14 cellular contexts compared by ENCODE assay signal in the genomic region with DNA sequence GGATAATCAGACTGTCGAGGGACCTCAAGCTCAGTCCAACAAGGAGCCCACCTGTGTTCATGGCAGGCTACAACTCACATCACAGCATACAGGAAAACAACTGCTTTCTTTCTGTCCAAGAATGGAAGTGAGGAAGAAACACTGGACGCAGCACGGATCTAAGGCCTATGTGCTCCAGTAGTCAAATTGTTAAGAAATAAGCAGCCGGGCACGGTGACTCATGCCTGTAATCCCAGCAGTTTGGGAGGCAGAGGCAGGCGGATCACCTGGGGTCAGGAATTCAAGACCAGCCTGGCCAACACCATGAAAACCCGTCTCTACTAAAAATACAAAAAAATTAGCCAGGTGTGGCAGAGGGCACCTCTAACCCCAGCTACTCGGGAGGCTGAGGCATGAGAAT.
DNase-seq lines count a peak whose midpoint lies in the region; ATAC-seq and TF ChIP-seq lines count a peak whose summit lies in the region.
"Had no signal": no experiment of that assay in that cellular context is flagged by ENCODE, and none has a peak within 500 bp of the region (broad histone marks: within the 10 kb centered on the region; RNA-seq: fewer than 3 reads in every experiment).

No MANE protein-coding gene starts in this region.

- no peaks in the 10 kb centered on the region for H3K36me3 ChIP-seq in GM23248 (ENCODE audit: low read depth)
- no peaks in the 10 kb centered on the region for H3K36me3 ChIP-seq in SJSA1
- no peaks in the 10 kb centered on the region for H3K36me3 ChIP-seq in fibroblast of lung (ENCODE audit: control insufficient read depth, insufficient read depth, low read length)
- no peaks in the 10 kb centered on the region for H3K36me3 ChIP-seq in osteoblast (ENCODE audit: insufficient read depth, low read length)

- H3K4me1 Mint-ChIP-seq in natural killer cell treated with Interleukin-12 subunit alpha and Interleukin-12 subunit beta and Interleukin-15 and Interleukin-18, amount 100 ng/mL, for 72 hours (ENCODE audit: low read depth in 2 of 2): peaks cover 0 to 7% of the 10 kb centered on the region in 2 donors
- H3K4me1 Mint-ChIP-seq: IgD-negative memory B cell; stimulated activated memory B cell treated with anti-CD40 and anti-IgM and Interleukin-4, amounts not matched to agents 10 μg/mL and 1 μg/mL and 100 μg/mL, for 72 hours had no signal

- peak; percentile 62 for DNase-seq in GM23248
- DNase-seq in SJSA1 (ENCODE audit: low read depth in 1 of 2, low spot score in 2 of 2): peak; percentile 26 to 50
- peak; percentile 64 to 76 for DNase-seq in fibroblast of lung (ENCODE audit: low read depth in 2 of 2)
- DNase-seq in osteoblast (ENCODE audit: insufficient read length, low spot score, missing footprints): no peak
- DNase-seq in NCI-H1048 (lab: John Stamatoyannopoulos, UW): no peak
- no peak for DNase-seq in natural killer cell treated with Interleukin-12 subunit alpha and Interleukin-12 subunit beta and Interleukin-15 and Interleukin-18, amount 100 ng/mL, for 72 hours (ENCODE audit: low spot score)
- DNase-seq: effector memory CD4-positive, alpha-beta T cell; natural killer cell had no signal

- H3K4me3 Mint-ChIP-seq in natural killer cell treated with Interleukin-12 subunit alpha and Interleukin-12 subunit beta and Interleukin-15 and Interleukin-18, amount 100 ng/mL, for 72 hours: no peak overlapping the region
- H3K4me3 Mint-ChIP-seq: IgD-negative memory B cell; natural killer cell; stimulated activated memory B cell treated with anti-CD40 and anti-IgM and Interleukin-4, amounts not matched to agents 10 μg/mL and 1 μg/mL and 100 μg/mL, for 72 hours; T-helper 2 cell treated with Interferon-gamma antibody and Interleukin-4, amounts not matched to agents 5 μg/mL and 100 μg/mL, for 36 hours had no signal

- H3K4me1 ChIP-seq in GM23248 (ENCODE audit: insufficient read depth) (peaks cover 32% of the 10 kb centered on the region), SJSA1 (replicated peaks) (peaks cover 23% of the 10 kb centered on the region), fibroblast of lung (ENCODE audit: control insufficient read depth, extremely low read depth, insufficient read depth, low read length) (peaks cover 2% of the 10 kb centered on the region), osteoblast (ENCODE audit: insufficient read depth, low read length) (peaks cover 3% of the 10 kb centered on the region)

- WGBS in GM23248 (ENCODE audit: low coverage in 1 of 2, low lambda C conversion rate in 2 of 2, missing lambda C conversion rate in 2 of 2), 2 experiments: 51 to 62% methylated on average over 8 of the region's 8 CpGs

- TF ChIP-seq CTCF in fibroblast of lung (conservative IDR thresholded peaks at IDR 0.05 in 1 of 2, IDR thresholded peaks at IDR 0.05 in 1 of 2; ENCODE audit: low read depth in 1 of 2, low read length in 2 of 2) (no peak), osteoblast (IDR thresholded peaks at IDR 0.05; ENCODE audit: extremely low read depth, low read depth, low read length) (no peak)

- peak overlapping the region; percentile 20 for H3K4me2 ChIP-seq in GM23248 (ENCODE audit: unreplicated experiment)
- H3K4me2 ChIP-seq in fibroblast of lung (ENCODE audit: extremely low read depth, insufficient read depth, low read length): no peak overlapping the region
- peak overlapping the region; percentile 56 for H3K4me2 ChIP-seq in osteoblast (ENCODE audit: insufficient read depth, low read length)

- ATAC-seq in HG03439 (IDR thresholded peaks at IDR 0.05; ENCODE audit: unreplicated experiment) (no peak), GM18520 (IDR thresholded peaks at IDR 0.05; ENCODE audit: unreplicated experiment) (no peak)
- ATAC-seq in natural killer cell treated with Interleukin-12 subunit alpha and Interleukin-12 subunit beta and Interleukin-15 and Interleukin-18, amount 100 ng/mL, for 72 hours: no peak
- ATAC-seq: natural killer cell; stimulated activated memory B cell treated with anti-CD40 and anti-IgM and Interleukin-4, amounts not matched to agents 10 μg/mL and 1 μg/mL and 100 μg/mL, for 72 hours had no signal

- peaks cover 5% of the 10 kb centered on the region for H3K36me3 Mint-ChIP-seq in natural killer cell treated with Interleukin-12 subunit alpha and Interleukin-12 subunit beta and Interleukin-15 and Interleukin-18, amount 100 ng/mL, for 72 hours
- H3K36me3 Mint-ChIP-seq: natural killer cell; stimulated activated memory B cell treated with anti-CD40 and anti-IgM and Interleukin-4, amounts not matched to agents 10 μg/mL and 1 μg/mL and 100 μg/mL, for 72 hours had no signal

- H4K20me1 ChIP-seq in GM23248 (ENCODE audit: insufficient read depth) (no peaks in the 10 kb centered on the region), fibroblast of lung (ENCODE audit: control insufficient read depth, extremely low read depth, insufficient read depth, low read length) (no peaks in the 10 kb centered on the region), osteoblast (ENCODE audit: insufficient read depth, low read length) (no peaks in the 10 kb centered on the region)

- no peak overlapping the region for H3K9ac ChIP-seq in GM23248
- H3K9ac ChIP-seq in fibroblast of lung (ENCODE audit: insufficient read depth, low read length): no peak overlapping the region

- no peaks in the 10 kb centered on the region for H3K27me3 ChIP-seq in GM23248 (replicated peaks; ENCODE audit: insufficient read depth)
- H3K27me3 ChIP-seq in SJSA1 (replicated peaks): no peaks in the 10 kb centered on the region
- H3K27me3 ChIP-seq in fibroblast of lung (ENCODE audit: control insufficient read depth, insufficient read depth, low read length): no peaks in the 10 kb centered on the region
- H3K27me3 ChIP-seq in osteoblast (ENCODE audit: insufficient read depth, low read length): no peaks in the 10 kb centered on the region

- H3K9me3 ChIP-seq in GM23248 (ENCODE audit: low read depth) (no peaks in the 10 kb centered on the region), SJSA1 (replicated peaks) (no peaks in the 10 kb centered on the region), fibroblast of lung (ENCODE audit: control insufficient read depth, insufficient read depth, low read depth, low read length) (no peaks in the 10 kb centered on the region), osteoblast (ENCODE audit: low read depth, low read length) (no peaks in the 10 kb centered on the region)

- H3K4me3 ChIP-seq in GM23248: 0 out of 2 replicates have a peak overlapping the region, but pooled peaks have one; percentile 26
- no peak overlapping the region for H3K4me3 ChIP-seq in SJSA1
- no peak overlapping the region for H3K4me3 ChIP-seq in fibroblast of lung (replicated peaks in 1 of 4; ENCODE audit: control extremely low read depth in 1 of 4, insufficient read depth in 1 of 4, low read depth in 3 of 4, low read length in 4 of 4)
- H3K4me3 ChIP-seq in osteoblast (ENCODE audit: insufficient read depth, low read length): no peak overlapping the region

- H3K9me3 Mint-ChIP-seq in natural killer cell treated with Interleukin-12 subunit alpha and Interleukin-12 subunit beta and Interleukin-15 and Interleukin-18, amount 100 ng/mL, for 72 hours: no peaks in the 10 kb centered on the region
- H3K9me3 Mint-ChIP-seq: natural killer cell; T-helper 2 cell treated with Interferon-gamma antibody and Interleukin-4, amounts not matched to agents 5 μg/mL and 100 μg/mL, for 36 hours had no signal

- no peak overlapping the region for H3K27ac Mint-ChIP-seq in natural killer cell treated with Interleukin-12 subunit alpha and Interleukin-12 subunit beta and Interleukin-15 and Interleukin-18, amount 100 ng/mL, for 72 hours
- H3K27ac Mint-ChIP-seq: IgD-negative memory B cell; natural killer cell; stimulated activated memory B cell treated with anti-CD40 and anti-IgM and Interleukin-4, amounts not matched to agents 10 μg/mL and 1 μg/mL and 100 μg/mL, for 72 hours; T-helper 2 cell treated with Interferon-gamma antibody and Interleukin-4, amounts not matched to agents 5 μg/mL and 100 μg/mL, for 36 hours had no signal

- no peaks in the 10 kb centered on the region for H3K9me2 ChIP-seq in GM23248 (ENCODE audit: insufficient read depth)

- in situ Hi-C loops in GM23248 (cut with MboI): no loop called here

- peaks cover 22% of the 10 kb centered on the region; the same call in 1 of the 2 replicates for H3F3A ChIP-seq in GM23248 (ENCODE audit: insufficient read depth)

- H3K27me3 Mint-ChIP-seq in natural killer cell treated with Interleukin-12 subunit alpha and Interleukin-12 subunit beta and Interleukin-15 and Interleukin-18, amount 100 ng/mL, for 72 hours: no peaks in the 10 kb centered on the region
- H3K27me3 Mint-ChIP-seq: IgD-negative memory B cell; stimulated activated memory B cell treated with anti-CD40 and anti-IgM and Interleukin-4, amounts not matched to agents 10 μg/mL and 1 μg/mL and 100 μg/mL, for 72 hours had no signal

- H3K79me2 ChIP-seq in GM23248 (ENCODE audit: insufficient read depth): peaks cover 22% of the 10 kb centered on the region
- H3K79me2 ChIP-seq in fibroblast of lung (ENCODE audit: control insufficient read depth, insufficient read depth, low read length): no peaks in the 10 kb centered on the region
- peaks cover 5% of the 10 kb centered on the region for H3K79me2 ChIP-seq in osteoblast (ENCODE audit: insufficient read depth, low read length)

- no peak overlapping the region for H2AFZ ChIP-seq in GM23248
- no peak overlapping the region for H2AFZ ChIP-seq in fibroblast of lung (ENCODE audit: low read length)
- H2AFZ ChIP-seq in osteoblast (ENCODE audit: low read length): no peak overlapping the region

- peak overlapping the region; percentile 28 for H3K27ac ChIP-seq in GM23248
- no peak overlapping the region; the same call in 1 of the 2 replicates for H3K27ac ChIP-seq in SJSA1
- no peak overlapping the region for H3K27ac ChIP-seq in fibroblast of lung (ENCODE audit: insufficient read depth, low read length)
- H3K27ac ChIP-seq in osteoblast (ENCODE audit: low read depth, low read length): peak overlapping the region; percentile 34
- H3K27ac ChIP-seq: C4-2B had no signal

Comparison
In these comparisons a context has a peak if more than half of its experiments do, and no peak if none do; other contexts are left out.
1. DNase-seq: peak in GM23248 (single experiment), SJSA1 (2 of 2) and fibroblast of lung (2 of 2); none in osteoblast (single experiment), NCI-H1048 (single experiment) and natural killer cell treated with Interleukin-12 subunit alpha and Interleukin-12 subunit beta and Interleukin-15 and Interleukin-18, amount 100 ng/mL, for 72 hours (single experiment).
2. H3K27ac ChIP-seq: peak in GM23248 (single experiment) and osteoblast (single experiment); none in SJSA1 (single experiment) and fibroblast of lung (single experiment).